In the genomic region with DNA sequence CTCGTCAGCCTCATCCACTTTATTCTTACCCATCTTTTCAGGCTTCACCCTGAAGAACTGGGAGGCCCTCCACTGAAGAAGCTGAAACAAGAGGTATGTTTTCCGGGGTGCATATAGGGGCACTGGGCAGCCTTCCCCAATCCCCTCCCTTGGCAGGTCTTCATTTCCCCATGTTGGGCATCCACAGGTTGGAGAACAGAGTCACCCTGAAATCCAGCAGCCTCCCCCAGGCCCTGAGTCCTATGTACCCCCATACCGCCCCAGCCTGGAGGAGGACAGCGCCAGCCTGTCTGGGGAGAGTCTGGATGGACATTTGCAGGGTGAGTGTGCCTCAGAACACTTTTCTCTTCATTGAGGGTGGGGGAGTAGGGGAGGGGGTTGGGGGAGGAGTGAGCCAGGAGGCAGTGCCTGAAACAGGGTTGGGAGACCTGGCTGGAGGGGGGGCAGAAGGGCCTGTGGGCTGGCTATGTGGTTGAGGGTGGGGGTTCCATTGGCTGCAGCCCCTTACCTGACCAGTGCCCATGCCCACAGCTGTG, we compare ENCODE assay signal across 8 cellular contexts. TPM values are rescaled to one million over a fixed set of nuclear protein-coding genes. Genes with fewer than 3 reads are reported as not detected.
A peak's percentile ranks its signal among the peaks of the same experiment; 100 is the strongest.
DNase-seq lines count a peak whose midpoint lies in the region; ATAC-seq and TF ChIP-seq lines count a peak whose summit lies in the region.
"Had no signal": no experiment of that assay in that cellular context is flagged by ENCODE, and none has a peak within 500 bp of the region (broad histone marks: within the 10 kb centered on the region; RNA-seq: fewer than 3 reads in every experiment).

No MANE protein-coding gene starts in this region.

- H3K27ac ChIP-seq in osteoblast (ENCODE audit: low read depth, low read length) = peak overlapping the region; percentile 1

- DNase-seq in GDM1 (lab: John Stamatoyannopoulos, UW) (peak; percentile 39), osteoblast (ENCODE audit: insufficient read length, low spot score, missing footprints) (peak; percentile 39), NCI-H345 treated with DMSO at 0.1 percent for 48 hours (lab: John Stamatoyannopoulos, UW; ENCODE audit: unreplicated experiment) (no peak), NCI-H146 treated with DMSO at 0.1 percent for 48 hours (lab: John Stamatoyannopoulos, UW; ENCODE audit: unreplicated experiment) (no peak)
- DNase-seq: NCI-H187, small intestine had no signal

- TF ChIP-seq CTCF in osteoblast (IDR thresholded peaks at IDR 0.05; ENCODE audit: extremely low read depth, low read depth, low read length) = no peak

- peaks cover 48% of the 10 kb centered on the region for H4K20me1 ChIP-seq in osteoblast (ENCODE audit: insufficient read depth, low read length)

- peaks cover 42% of the 10 kb centered on the region for H3K79me2 ChIP-seq in osteoblast (ENCODE audit: insufficient read depth, low read length)

- peak overlapping the region; percentile 80 for H3K4me3 Mint-ChIP-seq in activated naive CD8-positive, alpha-beta T cell

- no peaks in the 10 kb centered on the region for H3K27me3 Mint-ChIP-seq in activated naive CD8-positive, alpha-beta T cell

- peaks cover 51% of the 10 kb centered on the region for H3K4me1 Mint-ChIP-seq in activated naive CD8-positive, alpha-beta T cell (ENCODE audit: low read depth)

- H3K27me3 ChIP-seq in osteoblast (ENCODE audit: insufficient read depth, low read length) = no peaks in the 10 kb centered on the region

- no peak overlapping the region for H3K4me3 ChIP-seq in osteoblast (ENCODE audit: insufficient read depth, low read length)

- H3K36me3 ChIP-seq in osteoblast (ENCODE audit: insufficient read depth, low read length) = peaks cover 64% of the 10 kb centered on the region

- H2AFZ ChIP-seq in osteoblast (ENCODE audit: low read length) = no peak overlapping the region

- H3K27ac Mint-ChIP-seq in activated naive CD8-positive, alpha-beta T cell = peak overlapping the region; percentile 83

- H3K9me3 ChIP-seq in osteoblast (ENCODE audit: low read depth, low read length) = no peaks in the 10 kb centered on the region

- peak overlapping the region; percentile 99 for H3K4me2 ChIP-seq in osteoblast (ENCODE audit: insufficient read depth, low read length)

- peaks cover 3% of the 10 kb centered on the region for H3K36me3 Mint-ChIP-seq in activated naive CD8-positive, alpha-beta T cell

- ATAC-seq in HG02852 (IDR thresholded peaks at IDR 0.05; ENCODE audit: unreplicated experiment) = no peak

- H3K4me1 ChIP-seq in osteoblast (ENCODE audit: insufficient read depth, low read length) = peaks cover 55% of the 10 kb centered on the region

- no peaks in the 10 kb centered on the region for H3K9me3 Mint-ChIP-seq in activated naive CD8-positive, alpha-beta T cell (ENCODE audit: low read depth)

RNA-seq across cellular contexts. Expression of a gene that starts 4.0 kb away (rescaled TPM):
- total RNA-seq in osteoblast = 53.6 and 70.9 TPM in 2 replicates

RNA-seq across cellular contexts. Expression of a gene that starts 14.4 kb away (rescaled TPM):
- total RNA-seq in osteoblast = 6.5 and 7.7 TPM in 2 replicates

RNA-seq across cellular contexts. Expression of a gene that starts 18.2 kb away (rescaled TPM):
- 149 and 167 TPM in 2 replicates for total RNA-seq in osteoblast

RNA-seq across cellular contexts. Expression of a gene that starts 35.3 kb away (rescaled TPM):
- total RNA-seq in osteoblast = 744 and 789 TPM in 2 replicates

RNA-seq across cellular contexts. Expression of a gene that starts 43.0 kb away (rescaled TPM):
- total RNA-seq in osteoblast = under 0.01 TPM in 1 of 2 replicates, not detected in the other

Comparison
In these comparisons a context has a peak if more than half of its experiments do, and no peak if none do; other contexts are left out.
1. DNase-seq: peak in GDM1 (single experiment) and osteoblast (single experiment); none in NCI-H345 treated with DMSO at 0.1 percent for 48 hours (single experiment) and NCI-H146 treated with DMSO at 0.1 percent for 48 hours (single experiment).